Comparison of ENCODE assay signal across 12 cellular contexts in the genomic region with DNA sequence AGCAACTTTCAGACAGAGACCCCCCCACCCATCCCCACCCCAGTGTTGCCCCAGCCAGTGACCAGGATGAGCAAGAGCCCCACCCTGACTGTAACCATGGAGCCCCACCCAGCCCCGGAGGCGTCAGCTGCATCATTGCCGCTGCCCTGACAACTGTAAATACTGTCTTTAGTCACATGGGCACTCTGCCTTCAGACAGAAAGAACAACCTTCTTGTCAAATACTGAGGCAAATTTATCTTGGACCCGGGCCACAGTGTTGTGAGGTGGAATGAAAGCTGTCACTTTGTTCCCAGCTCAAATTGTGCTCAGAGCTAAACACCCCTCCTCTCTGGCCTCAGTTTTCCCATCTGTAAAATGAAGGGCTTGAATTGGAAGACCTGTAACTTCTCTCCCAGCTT. TPM values are rescaled to one million over a fixed set of nuclear protein-coding genes. Genes with fewer than 3 reads are reported as not detected.
A peak's percentile ranks its signal among the peaks of the same experiment; 100 is the strongest.
DNase-seq lines count a peak whose midpoint lies in the region; ATAC-seq, FAIRE-seq and TF ChIP-seq lines count a peak whose summit lies in the region.
"Had no signal": no experiment of that assay in that cellular context is flagged by ENCODE, and none has a peak within 500 bp of the region (broad histone marks: within the 10 kb centered on the region; RNA-seq: fewer than 3 reads in every experiment).

No MANE protein-coding gene starts in this region.

- CTCF ChIA-PET in HepG2 (lab: Yijun Ruan, JAX; ENCODE audit: low intra/inter-chr PET ratio, low total read pairs), result interaction anchor here (1.7 to 3.3 kb wide), 2 partner anchors 187 to 324 kb away, joined by 12 to 18 read pairs; a partner anchor contains a TSS

- no peak for TF ChIP-seq RAD21 in HepG2 (CRISPR knock-in tag; IDR thresholded peaks at IDR 0.05)

- no peak overlapping the region for H3K27ac ChIP-seq in HepG2 (ENCODE audit: extremely low read length, insufficient read depth, low read length)

- POLR2A ChIA-PET in HepG2 (lab: Yijun Ruan, JAX), result no interaction called here

- intact Hi-C loops in HepG2 (cut with micrococcal nuclease; ENCODE audit: unreplicated experiment), result loop anchor here (5.0 to 10.0 kb wide), 4 partner anchors 190 to 642 kb away; a partner anchor contains a TSS

- no peak for TF ChIP-seq CTCF in LNCaP clone FGC (IDR thresholded peaks at IDR 0.05; ENCODE audit: control insufficient read depth, extremely low read depth, insufficient read depth)
- no peak for TF ChIP-seq CTCF in HepG2 (CRISPR knock-in tag; IDR thresholded peaks at IDR 0.05)

- no peaks in the 10 kb centered on the region for H3K79me2 ChIP-seq in HepG2 (ENCODE audit: insufficient read depth, low read length)

- no peak overlapping the region for H3K4me2 ChIP-seq in HepG2 (ENCODE audit: low read depth, low read length)

- no peak overlapping the region for H3K4me3 ChIP-seq in LNCaP clone FGC (ENCODE audit: low read depth, low read length)
- no peak overlapping the region for H3K4me3 ChIP-seq in adipocyte (ENCODE audit: low read length)
- no peak overlapping the region for H3K4me3 ChIP-seq in HepG2 (replicated peaks in 1 of 3; ENCODE audit: insufficient read depth in 1 of 3, low read depth in 2 of 3, low read length in 3 of 3)

- no peak for TF ChIP-seq POLR2A in HepG2 (IDR thresholded peaks at IDR 0.05; ENCODE audit: insufficient read depth in 1 of 2, low read depth in 2 of 2, low read length in 2 of 2)

- ATAC-seq in HepG2 (no peak), GM19395 (IDR thresholded peaks at IDR 0.05; ENCODE audit: unreplicated experiment) (no peak)

- H3K9me3 ChIP-seq in adipocyte (ENCODE audit: control insufficient read depth, low read length) (no peaks in the 10 kb centered on the region), HepG2 (ENCODE audit: low read length) (no peaks in the 10 kb centered on the region)

- H3K4me1 ChIP-seq in adipocyte (ENCODE audit: control insufficient read depth, insufficient read depth, low read length), result peaks cover 17% of the 10 kb centered on the region
- peaks cover 41% of the 10 kb centered on the region for H3K4me1 ChIP-seq in HepG2 (ENCODE audit: insufficient read depth, low read length)

- WGBS in HepG2 (ENCODE audit: low lambda C conversion rate), result 0% methylated on average over 2 of the region's 4 CpGs

- TF ChIP-seq EP300 in HepG2 (IDR thresholded peaks at IDR 0.05; ENCODE audit: low read depth in 2 of 2, low read length in 2 of 2) (no peak), HepG2 (CRISPR knock-in tag; IDR thresholded peaks at IDR 0.05; ENCODE audit: borderline replicate concordance) (no peak)

- H3K27me3 ChIP-seq in adipocyte (replicated peaks; ENCODE audit: control insufficient read depth, insufficient read depth, low read length) (no peaks in the 10 kb centered on the region), HepG2 (ENCODE audit: control insufficient read depth in 1 of 2, insufficient read depth in 2 of 2, low read length in 2 of 2) (peaks cover 9 to 36% of the 10 kb centered on the region in 2 experiments; a peak in 4 of 5 replicates)

- in situ Hi-C loops in Caki2 (cut with HindIII; ENCODE audit: low pct_unique_long_range_greater_than_20kb, low sequenced_read_pairs), result no loop called here
- in situ Hi-C loops in HepG2 (cut with HindIII; ENCODE audit: extremely low pct_ligation_motif_present, low pct_unique_long_range_greater_than_20kb), result loop anchor here (25.0 kb wide), 2 partner anchors 605 to 1105 kb away; no protein-coding TSS in a partner anchor

- no peaks in the 10 kb centered on the region for H3K36me3 ChIP-seq in adipocyte (ENCODE audit: control insufficient read depth, insufficient read depth, low read length, severe bottlenecking)
- H3K36me3 ChIP-seq in HepG2 (replicated peaks in 1 of 2; ENCODE audit: control insufficient read depth in 1 of 2, insufficient read depth in 2 of 2, low read length in 2 of 2), result no peaks in the 10 kb centered on the region

- FAIRE-seq in HepG2 (lab: Jason Lieb, UNC), result no peak
- FAIRE-seq: colon had no signal

- H2AFZ ChIP-seq in HepG2 (ENCODE audit: low read length), result no peak overlapping the region

- peak; percentile 64 for DNase-seq in Caki2 (ENCODE audit: low read depth)
- peak; percentile 78 for DNase-seq in LNCaP clone FGC (ENCODE audit: low read depth)
- DNase-seq in adipocyte (ENCODE audit: low read depth), result peak; percentile 71
- peak; percentile 37 for DNase-seq in HepG2 (ENCODE audit: low spot score)
- DNase-seq in NCI-H187 (lab: John Stamatoyannopoulos, UW), result no peak
- no peak for DNase-seq in cerebellar cortex (ENCODE audit: low spot score)
- DNase-seq in NCI-H446 (lab: John Stamatoyannopoulos, UW), result no peak
- DNase-seq: activated CD4-positive, CD25-positive, alpha-beta regulatory T cell treated with anti-CD3 and anti-CD28 coated beads, Interleukin-2, amount 50 U/mL, for 72 hours; NCI-H187 treated with DMSO at 0.1 percent for 48 hours; stimulated activated CD4-positive, alpha-beta T cell treated with anti-CD3 and anti-CD28 coated beads, Interleukin-4, amount 100 ng/mL, for 4 hours had no signal

- BruUV-seq in HepG2 (replicated peaks; lab: Mats Ljungman, UMichigan), result no TSS peak

- H3K9ac ChIP-seq in adipocyte (ENCODE audit: low read length) (no peak overlapping the region), HepG2 (ENCODE audit: insufficient read depth, low read depth, low read length) (no peak overlapping the region)

- H4K20me1 ChIP-seq in HepG2 (ENCODE audit: insufficient read depth, low read length), result no peaks in the 10 kb centered on the region

RNA-seq across cellular contexts. Expression of a gene that starts 23.8 kb away (rescaled TPM):
- 14.2 and 17.2 TPM in 2 replicates for total RNA-seq in Caki2 (2014; rRNA removed; shearing (Covaris generic); ENCODE audit: low replicate concordance)
- 8.4 and 9.7 TPM in 2 replicates for total RNA-seq in HepG2 (2016; rRNA removed; fragmentation: Illumina TruSeq; extraction: Trizol)
- 1.2 and 1.3 TPM in 2 replicates for total RNA-seq in HepG2 (2016; cell fraction: cytosol; rRNA removed; fragmentation: Illumina TruSeq; extraction: Trizol; ENCODE audit: low read depth)
- 7.8 and 8.8 TPM in 2 replicates for total RNA-seq in HepG2 (2016; cell fraction: insoluble cytoplasmic fraction; rRNA removed; fragmentation: Illumina TruSeq; extraction: Trizol)
- total RNA-seq in HepG2 (2016; cell fraction: membrane; rRNA removed; fragmentation: Illumina TruSeq; extraction: Trizol), result 3.7 and 4.2 TPM in 2 replicates
- 5.4 and 5.7 TPM in 2 replicates for total RNA-seq in HepG2 (2016; cell fraction: nucleus; rRNA removed; fragmentation: Illumina TruSeq; extraction: Trizol)
- 3.7 and 4.1 TPM in 2 replicates for polyA plus RNA-seq in HepG2 (2011; rRNA removed)
- polyA plus RNA-seq in HepG2 (2011; cell fraction: cytosol; rRNA removed), result 4.0 and 4.1 TPM in 2 replicates
- 2.9 and 3.2 TPM in 2 replicates for polyA plus RNA-seq in HepG2 (2011; cell fraction: nucleus; rRNA removed)
- 2.7 and 3.3 TPM in 2 replicates for polyA plus RNA-seq in HepG2 (2012)
- polyA plus RNA-seq in HepG2 (2016; cell fraction: cytosol; fragmentation: Illumina TruSeq; extraction: Trizol; ENCODE audit: low read depth), result 0.53 and 0.58 TPM in 2 replicates
- polyA plus RNA-seq in HepG2 (2016; cell fraction: insoluble cytoplasmic fraction; fragmentation: Illumina TruSeq; extraction: Trizol; ENCODE audit: low read depth), result 7.8 and 8.0 TPM in 2 replicates
- polyA plus RNA-seq in HepG2 (2016; cell fraction: membrane; fragmentation: Illumina TruSeq; extraction: Trizol; ENCODE audit: low read depth), result 1.7 and 2.1 TPM in 2 replicates
- 4.3 and 4.4 TPM in 2 replicates for polyA plus RNA-seq in HepG2 (2016; cell fraction: nucleus; fragmentation: Illumina TruSeq; extraction: Trizol; ENCODE audit: insufficient read depth, low read depth)
- 14.6 and 20.7 TPM in 2 replicates for polyA minus RNA-seq in HepG2 (2011; rRNA and poly(A)+ RNA removed; ENCODE audit: low replicate concordance)
- polyA minus RNA-seq in HepG2 (2011; cell fraction: cytosol; rRNA and poly(A)+ RNA removed), result 6.3 and 6.7 TPM in 2 replicates
- polyA minus RNA-seq in HepG2 (2011; cell fraction: nucleus; rRNA and poly(A)+ RNA removed), result 12.4 and 13.6 TPM in 2 replicates

RNA-seq across cellular contexts. Expression of a gene that starts 24.0 kb away (rescaled TPM):
- total RNA-seq in Caki2 (2014; rRNA removed; shearing (Covaris generic); ENCODE audit: low replicate concordance), result 133 and 147 TPM in 2 replicates
- 161 and 187 TPM in 2 replicates for total RNA-seq in HepG2 (2016; rRNA removed; fragmentation: Illumina TruSeq; extraction: Trizol)
- total RNA-seq in HepG2 (2016; cell fraction: cytosol; rRNA removed; fragmentation: Illumina TruSeq; extraction: Trizol; ENCODE audit: low read depth), result 32.3 and 33.7 TPM in 2 replicates
- 167 and 188 TPM in 2 replicates for total RNA-seq in HepG2 (2016; cell fraction: insoluble cytoplasmic fraction; rRNA removed; fragmentation: Illumina TruSeq; extraction: Trizol)
- 30.4 and 39.3 TPM in 2 replicates for total RNA-seq in HepG2 (2016; cell fraction: membrane; rRNA removed; fragmentation: Illumina TruSeq; extraction: Trizol)
- 102 and 109 TPM in 2 replicates for total RNA-seq in HepG2 (2016; cell fraction: nucleus; rRNA removed; fragmentation: Illumina TruSeq; extraction: Trizol)
- 75.7 and 83.2 TPM in 2 replicates for polyA plus RNA-seq in HepG2 (2011; rRNA removed)
- polyA plus RNA-seq in HepG2 (2011; cell fraction: cytosol; rRNA removed), result 67.0 and 87.1 TPM in 2 replicates
- polyA plus RNA-seq in HepG2 (2011; cell fraction: nucleus; rRNA removed), result 40.6 and 43.3 TPM in 2 replicates
- 92.8 and 103 TPM in 2 replicates for polyA plus RNA-seq in HepG2 (2012)
- 19.8 and 20.9 TPM in 2 replicates for polyA plus RNA-seq in HepG2 (2016; cell fraction: cytosol; fragmentation: Illumina TruSeq; extraction: Trizol; ENCODE audit: low read depth)
- 215 and 249 TPM in 2 replicates for polyA plus RNA-seq in HepG2 (2016; cell fraction: insoluble cytoplasmic fraction; fragmentation: Illumina TruSeq; extraction: Trizol; ENCODE audit: low read depth)
- 27.9 and 30.1 TPM in 2 replicates for polyA plus RNA-seq in HepG2 (2016; cell fraction: membrane; fragmentation: Illumina TruSeq; extraction: Trizol; ENCODE audit: low read depth)
- 177 and 193 TPM in 2 replicates for polyA plus RNA-seq in HepG2 (2016; cell fraction: nucleus; fragmentation: Illumina TruSeq; extraction: Trizol; ENCODE audit: insufficient read depth, low read depth)
- polyA minus RNA-seq in HepG2 (2011; rRNA and poly(A)+ RNA removed; ENCODE audit: low replicate concordance), result 23.1 and 28.4 TPM in 2 replicates
- polyA minus RNA-seq in HepG2 (2011; cell fraction: cytosol; rRNA and poly(A)+ RNA removed), result 38.3 and 41.9 TPM in 2 replicates
- 49.6 and 51.1 TPM in 2 replicates for polyA minus RNA-seq in HepG2 (2011; cell fraction: nucleus; rRNA and poly(A)+ RNA removed)

RNA-seq across cellular contexts. Expression of a gene that starts 40.5 kb away (rescaled TPM):
- 4.9 and 5.7 TPM in 2 replicates for total RNA-seq in Caki2 (2014; rRNA removed; shearing (Covaris generic); ENCODE audit: low replicate concordance)
- total RNA-seq in HepG2 (2016; rRNA removed; fragmentation: Illumina TruSeq; extraction: Trizol), result not detected in 2 replicates
- not detected in 2 replicates for total RNA-seq in HepG2 (2016; cell fraction: cytosol; rRNA removed; fragmentation: Illumina TruSeq; extraction: Trizol; ENCODE audit: low read depth)
- total RNA-seq in HepG2 (2016; cell fraction: insoluble cytoplasmic fraction; rRNA removed; fragmentation: Illumina TruSeq; extraction: Trizol), result not detected in 2 replicates
- not detected in 2 replicates for total RNA-seq in HepG2 (2016; cell fraction: membrane; rRNA removed; fragmentation: Illumina TruSeq; extraction: Trizol)
- total RNA-seq in HepG2 (2016; cell fraction: nucleus; rRNA removed; fragmentation: Illumina TruSeq; extraction: Trizol), result not detected in 2 replicates
- polyA plus RNA-seq in HepG2 (2011; rRNA removed), result not detected in 2 replicates
- polyA plus RNA-seq in HepG2 (2011; cell fraction: cytosol; rRNA removed), result not detected in 2 replicates
- polyA plus RNA-seq in HepG2 (2011; cell fraction: nucleus; rRNA removed), result not detected in 2 replicates
- not detected in 2 replicates for polyA plus RNA-seq in HepG2 (2012)
- not detected in 2 replicates for polyA plus RNA-seq in HepG2 (2016; cell fraction: cytosol; fragmentation: Illumina TruSeq; extraction: Trizol; ENCODE audit: low read depth)
- not detected in 2 replicates for polyA plus RNA-seq in HepG2 (2016; cell fraction: insoluble cytoplasmic fraction; fragmentation: Illumina TruSeq; extraction: Trizol; ENCODE audit: low read depth)
- not detected in 2 replicates for polyA plus RNA-seq in HepG2 (2016; cell fraction: membrane; fragmentation: Illumina TruSeq; extraction: Trizol; ENCODE audit: low read depth)
- not detected in 2 replicates for polyA plus RNA-seq in HepG2 (2016; cell fraction: nucleus; fragmentation: Illumina TruSeq; extraction: Trizol; ENCODE audit: insufficient read depth, low read depth)
- not detected in 2 replicates for polyA minus RNA-seq in HepG2 (2011; rRNA and poly(A)+ RNA removed; ENCODE audit: low replicate concordance)
- polyA minus RNA-seq in HepG2 (2011; cell fraction: cytosol; rRNA and poly(A)+ RNA removed), result not detected in 2 replicates
- not detected in 2 replicates for polyA minus RNA-seq in HepG2 (2011; cell fraction: nucleus; rRNA and poly(A)+ RNA removed)

RNA-seq across cellular contexts. Expression of a gene that starts 51.1 kb away (rescaled TPM):
- total RNA-seq in Caki2 (2014; rRNA removed; shearing (Covaris generic); ENCODE audit: low replicate concordance), result 13.6 and 16.3 TPM in 2 replicates
- total RNA-seq in HepG2 (2016; rRNA removed; fragmentation: Illumina TruSeq; extraction: Trizol), result 21.5 and 60.7 TPM in 2 replicates
- total RNA-seq in HepG2 (2016; cell fraction: cytosol; rRNA removed; fragmentation: Illumina TruSeq; extraction: Trizol; ENCODE audit: low read depth), result 3.6 and 4.4 TPM in 2 replicates
- 17.8 and 59.9 TPM in 2 replicates for total RNA-seq in HepG2 (2016; cell fraction: insoluble cytoplasmic fraction; rRNA removed; fragmentation: Illumina TruSeq; extraction: Trizol)
- total RNA-seq in HepG2 (2016; cell fraction: membrane; rRNA removed; fragmentation: Illumina TruSeq; extraction: Trizol), result 20.1 and 20.5 TPM in 2 replicates
- 51.3 and 55.1 TPM in 2 replicates for total RNA-seq in HepG2 (2016; cell fraction: nucleus; rRNA removed; fragmentation: Illumina TruSeq; extraction: Trizol)
- polyA plus RNA-seq in HepG2 (2011; rRNA removed), result 21.0 and 22.3 TPM in 2 replicates
- 11.3 and 19.3 TPM in 2 replicates for polyA plus RNA-seq in HepG2 (2011; cell fraction: cytosol; rRNA removed)
- 30.4 and 32.5 TPM in 2 replicates for polyA plus RNA-seq in HepG2 (2011; cell fraction: nucleus; rRNA removed)
- 45.9 and 50.4 TPM in 2 replicates for polyA plus RNA-seq in HepG2 (2012)
- polyA plus RNA-seq in HepG2 (2016; cell fraction: cytosol; fragmentation: Illumina TruSeq; extraction: Trizol; ENCODE audit: low read depth), result 2.9 and 3.3 TPM in 2 replicates
- 57.9 and 63.1 TPM in 2 replicates for polyA plus RNA-seq in HepG2 (2016; cell fraction: insoluble cytoplasmic fraction; fragmentation: Illumina TruSeq; extraction: Trizol; ENCODE audit: low read depth)
- 8.8 and 9.4 TPM in 2 replicates for polyA plus RNA-seq in HepG2 (2016; cell fraction: membrane; fragmentation: Illumina TruSeq; extraction: Trizol; ENCODE audit: low read depth)
- polyA plus RNA-seq in HepG2 (2016; cell fraction: nucleus; fragmentation: Illumina TruSeq; extraction: Trizol; ENCODE audit: insufficient read depth, low read depth), result 78.5 and 79.2 TPM in 2 replicates
- 22.3 and 32.8 TPM in 2 replicates for polyA minus RNA-seq in HepG2 (2011; rRNA and poly(A)+ RNA removed; ENCODE audit: low replicate concordance)
- polyA minus RNA-seq in HepG2 (2011; cell fraction: cytosol; rRNA and poly(A)+ RNA removed), result 29.7 and 42.9 TPM in 2 replicates
- 74.0 and 91.4 TPM in 2 replicates for polyA minus RNA-seq in HepG2 (2011; cell fraction: nucleus; rRNA and poly(A)+ RNA removed)

Comparison
In these comparisons a context has a peak if more than half of its experiments do, and no peak if none do; other contexts are left out.
1. DNase-seq: peak in Caki2 (single experiment), LNCaP clone FGC (single experiment), adipocyte (single experiment) and HepG2 (single experiment); none in NCI-H187 (0 of 2), cerebellar cortex (single experiment) and NCI-H446 (0 of 2).